ENCODE assay signal across 2 cellular contexts in the genomic region with DNA sequence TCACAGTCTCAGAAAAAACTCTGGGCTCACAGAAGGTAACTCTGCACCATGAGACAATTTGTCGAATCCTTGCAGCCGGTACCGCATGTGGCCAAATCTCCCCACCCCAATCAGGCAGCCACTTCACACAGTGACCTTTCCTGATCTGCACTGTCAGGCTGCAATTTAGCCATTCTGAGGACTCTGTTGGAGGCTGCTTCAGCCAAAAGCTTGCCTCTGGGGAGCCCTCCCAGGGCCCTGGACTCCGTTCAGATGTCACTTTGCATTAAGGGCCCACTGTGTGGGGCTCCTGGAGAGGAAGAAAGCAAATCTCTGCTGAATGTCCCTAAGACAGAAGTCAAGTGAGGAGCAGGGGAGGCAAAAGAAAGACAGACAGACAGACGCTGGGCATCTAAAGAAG.
TF ChIP-seq lines count a peak whose summit lies in the region.

No MANE protein-coding gene starts in this region.

TF ChIP-seq in GM23338, 12 proteins besides CTCF, POLR2A, EP300 and RAD21:
- no peak for TF ChIP-seq NANOG (IDR thresholded peaks at IDR 0.05; ENCODE audit: borderline replicate concordance)
- no peak for TF ChIP-seq STAT1 (IDR thresholded peaks at IDR 0.05; ENCODE audit: unreplicated experiment)
- TF ChIP-seq ZNF462 (CRISPR knock-in tag; IDR thresholded peaks at IDR 0.05), result no peak
- TF ChIP-seq EZH2 (IDR thresholded peaks at IDR 0.05; ENCODE audit: low read depth, unreplicated experiment), result no peak
- no peak for TF ChIP-seq ETS1 (IDR thresholded peaks at IDR 0.05)
- no peak for TF ChIP-seq ZNF114 (CRISPR knock-in tag; IDR thresholded peaks at IDR 0.05)
- TF ChIP-seq, protein P1, sequence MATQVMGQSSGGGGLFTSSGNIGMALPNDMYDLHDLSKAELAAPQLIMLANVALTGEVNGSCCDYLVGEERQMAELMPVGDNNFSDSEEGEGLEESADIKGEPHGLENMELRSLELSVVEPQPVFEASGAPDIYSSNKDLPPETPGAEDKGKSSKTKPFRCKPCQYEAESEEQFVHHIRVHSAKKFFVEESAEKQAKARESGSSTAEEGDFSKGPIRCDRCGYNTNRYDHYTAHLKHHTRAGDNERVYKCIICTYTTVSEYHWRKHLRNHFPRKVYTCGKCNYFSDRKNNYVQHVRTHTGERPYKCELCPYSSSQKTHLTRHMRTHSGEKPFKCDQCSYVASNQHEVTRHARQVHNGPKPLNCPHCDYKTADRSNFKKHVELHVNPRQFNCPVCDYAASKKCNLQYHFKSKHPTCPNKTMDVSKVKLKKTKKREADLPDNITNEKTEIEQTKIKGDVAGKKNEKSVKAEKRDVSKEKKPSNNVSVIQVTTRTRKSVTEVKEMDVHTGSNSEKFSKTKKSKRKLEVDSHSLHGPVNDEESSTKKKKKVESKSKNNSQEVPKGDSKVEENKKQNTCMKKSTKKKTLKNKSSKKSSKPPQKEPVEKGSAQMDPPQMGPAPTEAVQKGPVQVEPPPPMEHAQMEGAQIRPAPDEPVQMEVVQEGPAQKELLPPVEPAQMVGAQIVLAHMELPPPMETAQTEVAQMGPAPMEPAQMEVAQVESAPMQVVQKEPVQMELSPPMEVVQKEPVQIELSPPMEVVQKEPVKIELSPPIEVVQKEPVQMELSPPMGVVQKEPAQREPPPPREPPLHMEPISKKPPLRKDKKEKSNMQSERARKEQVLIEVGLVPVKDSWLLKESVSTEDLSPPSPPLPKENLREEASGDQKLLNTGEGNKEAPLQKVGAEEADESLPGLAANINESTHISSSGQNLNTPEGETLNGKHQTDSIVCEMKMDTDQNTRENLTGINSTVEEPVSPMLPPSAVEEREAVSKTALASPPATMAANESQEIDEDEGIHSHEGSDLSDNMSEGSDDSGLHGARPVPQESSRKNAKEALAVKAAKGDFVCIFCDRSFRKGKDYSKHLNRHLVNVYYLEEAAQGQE (IDR thresholded peaks at IDR 0.05; ENCODE audit: unreplicated experiment), result no peak
- no peak for TF ChIP-seq EZH2phosphoT487 (IDR thresholded peaks at IDR 0.05; ENCODE audit: unreplicated experiment)
- TF ChIP-seq CREB1 (CRISPR knock-in tag; IDR thresholded peaks at IDR 0.05; ENCODE audit: low read depth), result no peak

TF ChIP-seq in H1, 55 proteins besides CTCF, POLR2A, EP300 and RAD21:
- TF ChIP-seq CBX8 (IDR thresholded peaks at IDR 0.05; ENCODE audit: borderline replicate concordance, low read depth, low read length) (no peak), MAFK (IDR thresholded peaks at IDR 0.05; ENCODE audit: low read depth, low read length) (no peak), FOSL1 (IDR thresholded peaks at IDR 0.05; ENCODE audit: insufficient read depth, low read depth, low read length) (no peak), BRCA1 (IDR thresholded peaks at IDR 0.05; ENCODE audit: low read depth, low read length) (no peak), SP2 (IDR thresholded peaks at IDR 0.05; ENCODE audit: low read length) (no peak), KDM4A (IDR thresholded peaks at IDR 0.05; ENCODE audit: low read depth, low read length, severe bottlenecking) (no peak), TEAD4 (IDR thresholded peaks at IDR 0.05; ENCODE audit: low read depth, low read length) (no peak), JUN (IDR thresholded peaks at IDR 0.05; ENCODE audit: low read depth, low read length) (no peak), JUND (IDR thresholded peaks at IDR 0.05; ENCODE audit: low read length) (no peak), USF2 (IDR thresholded peaks at IDR 0.05; ENCODE audit: low read length) (no peak), EGR1 (IDR thresholded peaks at IDR 0.05; ENCODE audit: borderline replicate concordance, low read depth, low read length) (no peak)
- TF ChIP-seq, protein P2, sequence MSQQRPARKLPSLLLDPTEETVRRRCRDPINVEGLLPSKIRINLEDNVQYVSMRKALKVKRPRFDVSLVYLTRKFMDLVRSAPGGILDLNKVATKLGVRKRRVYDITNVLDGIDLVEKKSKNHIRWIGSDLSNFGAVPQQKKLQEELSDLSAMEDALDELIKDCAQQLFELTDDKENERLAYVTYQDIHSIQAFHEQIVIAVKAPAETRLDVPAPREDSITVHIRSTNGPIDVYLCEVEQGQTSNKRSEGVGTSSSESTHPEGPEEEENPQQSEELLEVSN (IDR thresholded peaks at IDR 0.05), result no peak
